1 cellular context compared by ENCODE assay signal in genomic region chr7:135509589-135509838, GRCh38.
TF ChIP-seq lines count a peak whose summit lies in the region.

No MANE protein-coding gene starts in this region.

TF ChIP-seq in GM23338, 12 proteins besides CTCF, POLR2A, EP300 and RAD21 (continued from another document):
- TF ChIP-seq, protein P1, sequence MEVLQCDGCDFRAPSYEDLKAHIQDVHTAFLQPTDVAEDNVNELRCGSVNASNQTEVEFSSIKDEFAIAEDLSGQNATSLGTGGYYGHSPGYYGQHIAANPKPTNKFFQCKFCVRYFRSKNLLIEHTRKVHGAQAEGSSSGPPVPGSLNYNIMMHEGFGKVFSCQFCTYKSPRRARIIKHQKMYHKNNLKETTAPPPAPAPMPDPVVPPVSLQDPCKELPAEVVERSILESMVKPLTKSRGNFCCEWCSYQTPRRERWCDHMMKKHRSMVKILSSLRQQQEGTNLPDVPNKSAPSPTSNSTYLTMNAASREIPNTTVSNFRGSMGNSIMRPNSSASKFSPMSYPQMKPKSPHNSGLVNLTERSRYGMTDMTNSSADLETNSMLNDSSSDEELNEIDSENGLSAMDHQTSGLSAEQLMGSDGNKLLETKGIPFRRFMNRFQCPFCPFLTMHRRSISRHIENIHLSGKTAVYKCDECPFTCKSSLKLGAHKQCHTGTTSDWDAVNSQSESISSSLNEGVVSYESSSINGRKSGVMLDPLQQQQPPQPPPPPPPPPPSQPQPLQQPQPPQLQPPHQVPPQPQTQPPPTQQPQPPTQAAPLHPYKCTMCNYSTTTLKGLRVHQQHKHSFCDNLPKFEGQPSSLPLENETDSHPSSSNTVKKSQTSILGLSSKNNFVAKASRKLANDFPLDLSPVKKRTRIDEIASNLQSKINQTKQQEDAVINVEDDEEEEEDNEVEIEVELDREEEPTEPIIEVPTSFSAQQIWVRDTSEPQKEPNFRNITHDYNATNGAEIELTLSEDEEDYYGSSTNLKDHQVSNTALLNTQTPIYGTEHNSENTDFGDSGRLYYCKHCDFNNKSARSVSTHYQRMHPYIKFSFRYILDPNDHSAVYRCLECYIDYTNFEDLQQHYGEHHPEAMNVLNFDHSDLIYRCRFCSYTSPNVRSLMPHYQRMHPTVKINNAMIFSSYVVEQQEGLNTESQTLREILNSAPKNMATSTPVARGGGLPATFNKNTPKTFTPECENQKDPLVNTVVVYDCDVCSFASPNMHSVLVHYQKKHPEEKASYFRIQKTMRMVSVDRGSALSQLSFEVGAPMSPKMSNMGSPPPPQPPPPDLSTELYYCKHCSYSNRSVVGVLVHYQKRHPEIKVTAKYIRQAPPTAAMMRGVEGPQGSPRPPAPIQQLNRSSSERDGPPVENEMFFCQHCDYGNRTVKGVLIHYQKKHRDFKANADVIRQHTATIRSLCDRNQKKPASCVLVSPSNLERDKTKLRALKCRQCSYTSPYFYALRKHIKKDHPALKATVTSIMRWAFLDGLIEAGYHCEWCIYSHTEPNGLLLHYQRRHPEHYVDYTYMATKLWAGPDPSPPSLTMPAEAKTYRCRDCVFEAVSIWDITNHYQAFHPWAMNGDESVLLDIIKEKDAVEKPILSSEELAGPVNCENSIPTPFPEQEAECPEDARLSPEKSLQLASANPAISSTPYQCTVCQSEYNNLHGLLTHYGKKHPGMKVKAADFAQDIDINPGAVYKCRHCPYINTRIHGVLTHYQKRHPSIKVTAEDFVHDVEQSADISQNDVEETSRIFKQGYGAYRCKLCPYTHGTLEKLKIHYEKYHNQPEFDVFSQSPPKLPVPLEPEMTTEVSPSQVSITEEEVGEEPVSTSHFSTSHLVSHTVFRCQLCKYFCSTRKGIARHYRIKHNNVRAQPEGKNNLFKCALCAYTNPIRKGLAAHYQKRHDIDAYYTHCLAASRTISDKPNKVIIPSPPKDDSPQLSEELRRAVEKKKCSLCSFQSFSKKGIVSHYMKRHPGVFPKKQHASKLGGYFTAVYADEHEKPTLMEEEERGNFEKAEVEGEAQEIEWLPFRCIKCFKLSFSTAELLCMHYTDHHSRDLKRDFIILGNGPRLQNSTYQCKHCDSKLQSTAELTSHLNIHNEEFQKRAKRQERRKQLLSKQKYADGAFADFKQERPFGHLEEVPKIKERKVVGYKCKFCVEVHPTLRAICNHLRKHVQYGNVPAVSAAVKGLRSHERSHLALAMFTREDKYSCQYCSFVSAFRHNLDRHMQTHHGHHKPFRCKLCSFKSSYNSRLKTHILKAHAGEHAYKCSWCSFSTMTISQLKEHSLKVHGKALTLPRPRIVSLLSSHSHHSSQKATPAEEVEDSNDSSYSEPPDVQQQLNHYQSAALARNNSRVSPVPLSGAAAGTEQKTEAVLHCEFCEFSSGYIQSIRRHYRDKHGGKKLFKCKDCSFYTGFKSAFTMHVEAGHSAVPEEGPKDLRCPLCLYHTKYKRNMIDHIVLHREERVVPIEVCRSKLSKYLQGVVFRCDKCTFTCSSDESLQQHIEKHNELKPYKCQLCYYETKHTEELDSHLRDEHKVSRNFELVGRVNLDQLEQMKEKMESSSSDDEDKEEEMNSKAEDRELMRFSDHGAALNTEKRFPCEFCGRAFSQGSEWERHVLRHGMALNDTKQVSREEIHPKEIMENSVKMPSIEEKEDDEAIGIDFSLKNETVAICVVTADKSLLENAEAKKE (CRISPR knock-in tag; IDR thresholded peaks at IDR 0.05), result no peak
- TF ChIP-seq, protein P2, sequence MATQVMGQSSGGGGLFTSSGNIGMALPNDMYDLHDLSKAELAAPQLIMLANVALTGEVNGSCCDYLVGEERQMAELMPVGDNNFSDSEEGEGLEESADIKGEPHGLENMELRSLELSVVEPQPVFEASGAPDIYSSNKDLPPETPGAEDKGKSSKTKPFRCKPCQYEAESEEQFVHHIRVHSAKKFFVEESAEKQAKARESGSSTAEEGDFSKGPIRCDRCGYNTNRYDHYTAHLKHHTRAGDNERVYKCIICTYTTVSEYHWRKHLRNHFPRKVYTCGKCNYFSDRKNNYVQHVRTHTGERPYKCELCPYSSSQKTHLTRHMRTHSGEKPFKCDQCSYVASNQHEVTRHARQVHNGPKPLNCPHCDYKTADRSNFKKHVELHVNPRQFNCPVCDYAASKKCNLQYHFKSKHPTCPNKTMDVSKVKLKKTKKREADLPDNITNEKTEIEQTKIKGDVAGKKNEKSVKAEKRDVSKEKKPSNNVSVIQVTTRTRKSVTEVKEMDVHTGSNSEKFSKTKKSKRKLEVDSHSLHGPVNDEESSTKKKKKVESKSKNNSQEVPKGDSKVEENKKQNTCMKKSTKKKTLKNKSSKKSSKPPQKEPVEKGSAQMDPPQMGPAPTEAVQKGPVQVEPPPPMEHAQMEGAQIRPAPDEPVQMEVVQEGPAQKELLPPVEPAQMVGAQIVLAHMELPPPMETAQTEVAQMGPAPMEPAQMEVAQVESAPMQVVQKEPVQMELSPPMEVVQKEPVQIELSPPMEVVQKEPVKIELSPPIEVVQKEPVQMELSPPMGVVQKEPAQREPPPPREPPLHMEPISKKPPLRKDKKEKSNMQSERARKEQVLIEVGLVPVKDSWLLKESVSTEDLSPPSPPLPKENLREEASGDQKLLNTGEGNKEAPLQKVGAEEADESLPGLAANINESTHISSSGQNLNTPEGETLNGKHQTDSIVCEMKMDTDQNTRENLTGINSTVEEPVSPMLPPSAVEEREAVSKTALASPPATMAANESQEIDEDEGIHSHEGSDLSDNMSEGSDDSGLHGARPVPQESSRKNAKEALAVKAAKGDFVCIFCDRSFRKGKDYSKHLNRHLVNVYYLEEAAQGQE (IDR thresholded peaks at IDR 0.05; ENCODE audit: unreplicated experiment), result no peak
- TF ChIP-seq EZH2 (IDR thresholded peaks at IDR 0.05; ENCODE audit: low read depth, unreplicated experiment), result no peak
- TF ChIP-seq CREB1 (CRISPR knock-in tag; IDR thresholded peaks at IDR 0.05; ENCODE audit: low read depth), result no peak
- TF ChIP-seq JUNB (IDR thresholded peaks at IDR 0.05; ENCODE audit: unreplicated experiment), result no peak
